ENCODE assay signal across 8 cellular contexts in the genomic region with DNA sequence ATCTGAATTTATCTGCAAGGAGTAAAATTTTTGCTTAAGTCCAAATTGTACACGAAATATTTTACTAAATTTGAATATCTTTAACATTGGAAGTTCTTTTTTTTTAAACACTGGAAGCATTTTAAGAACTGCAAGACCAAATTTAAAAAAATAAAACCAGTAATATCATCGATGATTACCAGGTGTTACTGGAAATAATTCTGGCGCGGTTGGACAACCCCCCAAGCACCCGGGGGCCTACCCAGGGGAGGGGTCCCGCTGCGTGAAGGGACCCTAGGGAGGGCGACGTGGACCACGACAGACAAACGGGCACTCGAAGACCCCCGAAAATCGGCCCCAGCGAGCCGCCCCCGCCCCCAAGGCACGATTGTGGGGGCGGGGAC. TPM values are rescaled to one million over a fixed set of nuclear protein-coding genes. Genes with fewer than 3 reads are reported as not detected.
A peak's percentile ranks its signal among the peaks of the same experiment; 100 is the strongest.
DNase-seq lines count a peak whose midpoint lies in the region; ATAC-seq and TF ChIP-seq lines count a peak whose summit lies in the region.

No MANE protein-coding gene starts in this region.

- H3K27ac Mint-ChIP-seq in T-helper 17 cell, result peak overlapping the region; percentile 94

- peaks cover 5% of the 10 kb centered on the region for H3K36me3 Mint-ChIP-seq in T-helper 17 cell (ENCODE audit: low read depth)

- no peak for TF ChIP-seq CTCF in GM12864 (IDR thresholded peaks at IDR 0.05; ENCODE audit: low read depth, low read length, missing control alignments)
- no peak for TF ChIP-seq CTCF in fibroblast of villous mesenchyme (IDR thresholded peaks at IDR 0.05; ENCODE audit: insufficient read depth, low read depth, low read length)
- TF ChIP-seq CTCF in sigmoid colon (IDR thresholded peaks at IDR 0.05), result no peak

- no peak for TF ChIP-seq POLR2A in sigmoid colon (IDR thresholded peaks at IDR 0.05)

- peaks cover 25% of the 10 kb centered on the region for H3K4me1 Mint-ChIP-seq in T-helper 17 cell

- H3K27me3 Mint-ChIP-seq in T-helper 17 cell, result no peaks in the 10 kb centered on the region

- 2% methylated on average over 19 of the region's 19 CpGs for WGBS in sigmoid colon, 2 donors

- TF ChIP-seq EP300 in sigmoid colon (IDR thresholded peaks at IDR 0.05), result no peak

- intact Hi-C loops in sigmoid colon (cut with DNase I), result loop anchor here (1.0 kb wide), 2 partner anchors 33 to 106 kb away; a partner anchor contains a TSS

- peaks cover 0 to 48% (median 44%) of the 10 kb centered on the region in 4 donors for H3K4me1 ChIP-seq in sigmoid colon

- peaks cover 0 to 19% (median 13%) of the 10 kb centered on the region in 4 donors for H3K36me3 ChIP-seq in sigmoid colon

- DNase-seq in GM12864 (ENCODE audit: low read depth) (no peak), T-helper 17 cell (no peak), fibroblast of villous mesenchyme (ENCODE audit: low read depth) (no peak), sigmoid colon (no peak), NCI-H2029 (lab: John Stamatoyannopoulos, UW) (no peak)

- no peak for ATAC-seq in T-helper 17 cell
- ATAC-seq in GM21367 (IDR thresholded peaks at IDR 0.05; ENCODE audit: unreplicated experiment), result no peak
- ATAC-seq in HG02938 (IDR thresholded peaks at IDR 0.05; ENCODE audit: unreplicated experiment), result no peak
- ATAC-seq in GM18858 (IDR thresholded peaks at IDR 0.05; ENCODE audit: unreplicated experiment), result no peak

- H3K9me3 ChIP-seq in T-helper 17 cell (ENCODE audit: control insufficient read depth, low read length, poor library complexity, severe bottlenecking), result no peaks in the 10 kb centered on the region
- H3K9me3 ChIP-seq in sigmoid colon, result no peaks in the 10 kb centered on the region

- no peaks in the 10 kb centered on the region for H3K27me3 ChIP-seq in sigmoid colon

- H3K27ac ChIP-seq in sigmoid colon, result peak overlapping the region; percentile 98 to 99 (median 98)

- H3K4me3 ChIP-seq in GM12864 (ENCODE audit: low read depth, low read length) (peak overlapping the region; percentile 62), fibroblast of villous mesenchyme (ENCODE audit: low read depth, low read length) (peak overlapping the region; percentile 76), sigmoid colon (peak overlapping the region; percentile 44 to 94 (median 78))

- H3K4me3 Mint-ChIP-seq in T-helper 17 cell, result peak overlapping the region; percentile 92

RNA-seq across cellular contexts. Expression of a gene that starts 12.6 kb away (rescaled TPM):
- total RNA-seq in T-helper 17 cell, result 1 to 10 TPM in 1 of 2 donors, under 1 TPM in 1; 0.55 to 1.0 TPM
- total RNA-seq in fibroblast of villous mesenchyme, result 0.43 TPM in 1 of 2 replicates, not detected in the other
- under 1 TPM in 1 of 4 donors, not detected in 3; 0.36 TPM for total RNA-seq in sigmoid colon
- polyA plus RNA-seq in sigmoid colon, result 1 to 10 TPM in 2 of 3 donors, not detected in 1; 1.0 to 1.6 TPM

RNA-seq across cellular contexts. Expression of a gene that starts 13.1 kb away (rescaled TPM):
- total RNA-seq in T-helper 17 cell (not detected), fibroblast of villous mesenchyme (under 0.01 TPM in 1 of 2 replicates, not detected in the other), sigmoid colon (under 1 TPM; 0.41 to 0.82 (median 0.63) TPM)
- under 1 TPM; under 0.01 to 0.74 (median 0.46) TPM for polyA plus RNA-seq in sigmoid colon

RNA-seq across cellular contexts. Expression of a gene that starts 19.7 kb away (rescaled TPM):
- total RNA-seq in T-helper 17 cell, result 1 to 10 TPM in 1 of 2 donors, under 1 TPM in 1; 0.50 to 2.7 TPM
- 0.32 and 1.3 TPM in 2 replicates for total RNA-seq in fibroblast of villous mesenchyme
- 1 to 10 TPM in 2 of 4 donors, under 1 TPM in 1, not detected in 1; 0.99 to 1.9 (median 1.8) TPM for total RNA-seq in sigmoid colon
- 1 to 10 TPM in 1 of 3 donors, under 1 TPM in 1, not detected in 1; 0.69 to 3.3 TPM for polyA plus RNA-seq in sigmoid colon

RNA-seq across cellular contexts. Expression of a gene that starts 32.2 kb away (rescaled TPM):
- total RNA-seq in T-helper 17 cell (100 to 1,000 TPM; 119 to 135 TPM), fibroblast of villous mesenchyme (24.6 and 25.1 TPM in 2 replicates), sigmoid colon (10 to 100 TPM; 17.5 to 59.8 (median 24.4) TPM)
- polyA plus RNA-seq in sigmoid colon, result 10 to 100 TPM; 16.9 to 61.3 (median 26.4) TPM

RNA-seq across cellular contexts. Expression of a gene that starts 32.7 kb away (rescaled TPM):
- total RNA-seq in T-helper 17 cell (10 to 100 TPM; 38.6 to 40.2 TPM), fibroblast of villous mesenchyme (43.6 and 46.4 TPM in 2 replicates), sigmoid colon (10 to 100 TPM; 40.7 to 57.3 (median 42.8) TPM)
- polyA plus RNA-seq in sigmoid colon, result 100 to 1,000 TPM; 228 to 255 (median 247) TPM
